ENCODE assay signal across 1 cellular context in the genomic region with DNA sequence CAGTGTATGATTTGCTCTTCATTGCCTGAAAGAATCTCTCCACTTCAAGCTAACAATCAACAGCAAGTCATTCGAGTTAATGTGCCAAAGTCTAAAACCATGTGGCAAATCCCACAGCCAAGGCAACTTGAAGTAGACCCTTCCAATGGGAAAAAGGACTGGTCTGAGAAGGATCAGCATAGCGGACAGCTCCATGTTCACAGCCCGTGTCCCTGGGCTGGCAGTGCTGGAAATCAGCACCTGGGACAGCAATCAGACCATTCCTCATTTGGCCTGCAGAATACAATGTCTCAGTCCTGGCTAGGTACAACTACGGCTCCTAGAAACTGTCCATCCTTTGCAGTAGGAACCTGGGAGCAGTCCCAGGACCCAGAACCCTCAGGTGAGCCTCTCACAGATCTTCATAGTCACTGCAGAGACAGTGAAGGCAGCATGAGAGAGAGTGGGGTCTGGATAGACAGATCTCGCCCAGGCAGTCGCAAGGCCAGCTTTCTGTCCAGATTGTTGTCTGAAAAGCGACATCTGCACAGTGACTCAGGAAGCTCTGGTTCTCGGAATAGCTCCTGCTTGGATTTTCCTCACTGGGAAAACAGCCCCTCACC.
TF ChIP-seq lines count a peak whose summit lies in the region.

No MANE protein-coding gene starts in this region.

TF ChIP-seq in HepG2, 621 proteins besides CTCF, POLR2A, EP300 and RAD21 (continued from another document):
- TF ChIP-seq E2F2 (CRISPR knock-in tag; IDR thresholded peaks at IDR 0.05; ENCODE audit: borderline replicate concordance) = peak; percentile 64; the same call in 1 of the 2 replicates
- peak; percentile 51; the same call in 1 of the 2 replicates for TF ChIP-seq ZNF264 (CRISPR knock-in tag; IDR thresholded peaks at IDR 0.05)
- no peak for TF ChIP-seq ZNF326 (CRISPR knock-in tag; IDR thresholded peaks at IDR 0.05; ENCODE audit: borderline replicate concordance)
- TF ChIP-seq MTF2 (CRISPR knock-in tag; IDR thresholded peaks at IDR 0.05; ENCODE audit: borderline replicate concordance) = no peak
- peak; percentile 98 for TF ChIP-seq TSC22D2 (CRISPR knock-in tag; IDR thresholded peaks at IDR 0.05; ENCODE audit: borderline replicate concordance)
- TF ChIP-seq, protein P1, sequence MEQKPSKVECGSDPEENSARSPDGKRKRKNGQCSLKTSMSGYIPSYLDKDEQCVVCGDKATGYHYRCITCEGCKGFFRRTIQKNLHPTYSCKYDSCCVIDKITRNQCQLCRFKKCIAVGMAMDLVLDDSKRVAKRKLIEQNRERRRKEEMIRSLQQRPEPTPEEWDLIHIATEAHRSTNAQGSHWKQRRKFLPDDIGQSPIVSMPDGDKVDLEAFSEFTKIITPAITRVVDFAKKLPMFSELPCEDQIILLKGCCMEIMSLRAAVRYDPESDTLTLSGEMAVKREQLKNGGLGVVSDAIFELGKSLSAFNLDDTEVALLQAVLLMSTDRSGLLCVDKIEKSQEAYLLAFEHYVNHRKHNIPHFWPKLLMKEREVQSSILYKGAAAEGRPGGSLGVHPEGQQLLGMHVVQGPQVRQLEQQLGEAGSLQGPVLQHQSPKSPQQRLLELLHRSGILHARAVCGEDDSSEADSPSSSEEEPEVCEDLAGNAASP (CRISPR knock-in tag; IDR thresholded peaks at IDR 0.05; ENCODE audit: borderline replicate concordance) = peak; percentile 61
- TF ChIP-seq RARG (CRISPR knock-in tag; IDR thresholded peaks at IDR 0.05; ENCODE audit: low read depth) = no peak
- no peak for TF ChIP-seq MEIS1 (CRISPR knock-in tag; IDR thresholded peaks at IDR 0.05; ENCODE audit: borderline replicate concordance)
- peak; percentile 93 for TF ChIP-seq ZBTB26 (CRISPR knock-in tag; IDR thresholded peaks at IDR 0.05; ENCODE audit: borderline replicate concordance)
- TF ChIP-seq SALL2 (CRISPR knock-in tag; IDR thresholded peaks at IDR 0.05) = no peak
- no peak for TF ChIP-seq TBX2 (CRISPR knock-in tag; IDR thresholded peaks at IDR 0.05; ENCODE audit: borderline replicate concordance)
TF ChIP-seq in HepG2: peak in this region for 205.
